ENCODE assay signal across 25 cellular contexts in the genomic region with DNA sequence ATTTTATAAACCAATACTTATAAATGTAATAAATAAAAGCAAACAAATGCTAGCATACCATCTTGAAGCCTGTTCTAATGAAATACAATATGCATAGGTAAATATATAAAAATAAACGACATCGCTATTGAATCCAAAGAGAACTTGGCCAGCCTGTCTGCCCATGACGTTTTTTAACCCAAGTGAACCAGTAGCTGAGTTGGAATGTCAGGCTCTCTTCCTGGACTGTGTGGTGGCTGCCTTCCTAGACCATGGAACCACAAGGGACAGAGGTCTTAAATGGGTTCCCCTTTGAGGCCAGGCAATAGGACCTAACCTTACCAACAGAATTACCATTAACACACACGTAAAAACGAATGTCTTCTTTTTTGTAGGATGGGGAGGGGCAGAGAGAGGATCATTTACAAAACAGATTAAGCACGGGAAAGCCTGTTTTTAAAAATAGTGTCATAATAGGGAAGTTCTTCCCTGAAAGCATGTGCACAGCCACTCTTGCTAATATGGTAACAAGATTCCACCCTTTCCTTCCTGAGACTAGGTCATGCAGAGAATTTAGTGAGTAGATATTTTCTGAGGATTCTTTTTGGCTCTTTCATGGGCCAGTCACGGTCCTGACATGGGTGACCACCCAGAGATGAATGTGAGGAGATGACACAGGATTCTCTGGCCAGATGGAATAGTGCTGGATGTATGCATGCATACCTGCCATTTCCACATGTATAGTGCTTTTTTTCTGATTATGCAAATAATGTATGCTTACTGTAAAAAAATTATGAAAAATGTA.
A peak's percentile ranks its signal among the peaks of the same experiment; 100 is the strongest.
DNase-seq lines count a peak whose midpoint lies in the region; ATAC-seq, FAIRE-seq and TF ChIP-seq lines count a peak whose summit lies in the region.
"Had no signal": no experiment of that assay in that cellular context is flagged by ENCODE, and none has a peak within 500 bp of the region (broad histone marks: within the 10 kb centered on the region; RNA-seq: fewer than 3 reads in every experiment).

No MANE protein-coding gene starts in this region.

- H3K27me3 ChIP-seq in K562 (ENCODE audit: control insufficient read depth in 2 of 2, insufficient read depth in 2 of 2, low read length in 2 of 2), result peaks cover 0 to 26% of the 10 kb centered on the region in 2 experiments; a peak in 2 of 5 replicates
- H3K27me3 ChIP-seq: breast epithelium had no signal

- no peaks in the 10 kb centered on the region for H3K9me3 ChIP-seq in K562 (replicated peaks; ENCODE audit: control insufficient read depth, insufficient read depth, low read depth, low read length)
- H3K9me3 ChIP-seq: breast epithelium, Caco-2, SK-N-SH had no signal

- ATAC-seq in K562 (no peak), sciatic nerve (peak; percentile 5), GM18502 (IDR thresholded peaks at IDR 0.05; ENCODE audit: poor library complexity, unreplicated experiment) (no peak)
- ATAC-seq: activated CD8-positive, alpha-beta memory T cell treated with anti-CD3 and anti-CD28 coated beads, Interleukin-2, amount 10 ng/mL, durations not matched to agents 7 days and 5 days; foreskin keratinocyte; natural killer cell treated with Interleukin-12 subunit alpha and Interleukin-12 subunit beta and Interleukin-15 and Interleukin-18, amount 100 ng/mL, for 72 hours had no signal

- H3K36me3 ChIP-seq in K562 (ENCODE audit: control insufficient read depth, insufficient read depth, low read length), result no peaks in the 10 kb centered on the region
- H3K36me3 ChIP-seq: breast epithelium had no signal

- no peak overlapping the region for H3K27ac ChIP-seq in K562 (ENCODE audit: extremely low read depth, low read depth, low read length)
- H3K27ac ChIP-seq: breast epithelium, foreskin keratinocyte had no signal

- H3K27me3 Mint-ChIP-seq in activated T-helper 1 cell treated with anti-CD3 and anti-CD28 coated beads, Interleukin-12 subunit alpha, Interleukin-12 subunit beta, Interleukin-2, Interleukin-4 antibody, amounts not matched to agents 30 ng/mL and 10 ng/mL and 1 ng/mL, durations not matched to agents 14 hours and 24 hours and 36 hours (ENCODE audit: insufficient read depth), result peaks cover 10% of the 10 kb centered on the region

- POLR2A ChIA-PET in K562 (lab: Yijun Ruan, JAX), result interaction anchor here (0.7 kb wide), 1 partner anchor 755 kb away, joined by 3 read pairs; no protein-coding TSS in a partner anchor

- TF ChIP-seq EP300 in K562 (IDR thresholded peaks at IDR 0.05; ENCODE audit: low read length), result no peak

- intact Hi-C loops in K562 (cut with micrococcal nuclease) (no loop called here), sciatic nerve (cut with DNase I) (no loop called here)
- intact Hi-C loops in activated T-helper 1 cell treated with anti-CD3 and anti-CD28 coated beads, Interleukin-12 subunit alpha, Interleukin-12 subunit beta, Interleukin-2, Interleukin-4 antibody, amounts not matched to agents 30 ng/mL and 10 ng/mL and 1 ng/mL, durations not matched to agents 14 hours and 24 hours and 36 hours (cut with micrococcal nuclease), result no loop called here

- H3K4me2 ChIP-seq in K562 (ENCODE audit: insufficient read depth, low read length), result no peak overlapping the region
- H3K4me2 ChIP-seq: SK-N-SH had no signal

- CTCF ChIA-PET in K562 (lab: Yijun Ruan, JAX; ENCODE audit: low intra/inter-chr PET ratio), result no interaction called here

- no peak overlapping the region for H3K27ac Mint-ChIP-seq in activated T-helper 1 cell treated with anti-CD3 and anti-CD28 coated beads, Interleukin-12 subunit alpha, Interleukin-12 subunit beta, Interleukin-2, Interleukin-4 antibody, amounts not matched to agents 30 ng/mL and 10 ng/mL and 1 ng/mL, durations not matched to agents 14 hours and 24 hours and 36 hours
- H3K27ac Mint-ChIP-seq: activated CD8-positive, alpha-beta memory T cell treated with anti-CD3 and anti-CD28 coated beads, Interleukin-2, amount 10 ng/mL, durations not matched to agents 7 days and 5 days; natural killer cell treated with Interleukin-12 subunit alpha and Interleukin-12 subunit beta and Interleukin-15 and Interleukin-18, amount 100 ng/mL, for 72 hours; progenitor cell of endocrine pancreas had no signal

- H3K36me3 Mint-ChIP-seq in activated T-helper 1 cell treated with anti-CD3 and anti-CD28 coated beads, Interleukin-12 subunit alpha, Interleukin-12 subunit beta, Interleukin-2, Interleukin-4 antibody, amounts not matched to agents 30 ng/mL and 10 ng/mL and 1 ng/mL, durations not matched to agents 14 hours and 24 hours and 36 hours (ENCODE audit: low read depth), result no peaks in the 10 kb centered on the region
- H3K36me3 Mint-ChIP-seq: activated CD8-positive, alpha-beta memory T cell treated with anti-CD3 and anti-CD28 coated beads, Interleukin-2, amount 10 ng/mL, durations not matched to agents 7 days and 5 days had no signal

- no peaks in the 10 kb centered on the region for H4K20me1 ChIP-seq in K562 (replicated peaks; ENCODE audit: control insufficient read depth, insufficient read depth, low read length)

- in situ Hi-C loops in K562 (cut with MboI), result no loop called here

- no TSS peak for BruUV-seq in K562 (replicated peaks; lab: Mats Ljungman, UMichigan)

- peaks cover 4% of the 10 kb centered on the region for H3K9me3 Mint-ChIP-seq in activated T-helper 1 cell treated with anti-CD3 and anti-CD28 coated beads, Interleukin-12 subunit alpha, Interleukin-12 subunit beta, Interleukin-2, Interleukin-4 antibody, amounts not matched to agents 30 ng/mL and 10 ng/mL and 1 ng/mL, durations not matched to agents 14 hours and 24 hours and 36 hours
- H3K9me3 Mint-ChIP-seq: natural killer cell treated with Interleukin-12 subunit alpha and Interleukin-12 subunit beta and Interleukin-15 and Interleukin-18, amount 100 ng/mL, for 72 hours had no signal

- no peak overlapping the region for H3K4me3 ChIP-seq in K562
- H3K4me3 ChIP-seq: breast epithelium had no signal

- H3K9me1 ChIP-seq in K562 (ENCODE audit: control insufficient read depth, insufficient read depth, low read length), result no peaks in the 10 kb centered on the region

- H3K4me1 Mint-ChIP-seq in activated T-helper 1 cell treated with anti-CD3 and anti-CD28 coated beads, Interleukin-12 subunit alpha, Interleukin-12 subunit beta, Interleukin-2, Interleukin-4 antibody, amounts not matched to agents 30 ng/mL and 10 ng/mL and 1 ng/mL, durations not matched to agents 14 hours and 24 hours and 36 hours (ENCODE audit: low read depth), result peaks cover 27% of the 10 kb centered on the region

- H3K4me3 Mint-ChIP-seq in activated T-helper 1 cell treated with anti-CD3 and anti-CD28 coated beads, Interleukin-12 subunit alpha, Interleukin-12 subunit beta, Interleukin-2, Interleukin-4 antibody, amounts not matched to agents 30 ng/mL and 10 ng/mL and 1 ng/mL, durations not matched to agents 14 hours and 24 hours and 36 hours, result no peak overlapping the region
- H3K4me3 Mint-ChIP-seq: activated CD8-positive, alpha-beta memory T cell treated with anti-CD3 and anti-CD28 coated beads, Interleukin-2, amount 10 ng/mL, durations not matched to agents 7 days and 5 days; natural killer cell treated with Interleukin-12 subunit alpha and Interleukin-12 subunit beta and Interleukin-15 and Interleukin-18, amount 100 ng/mL, for 72 hours had no signal

- no peak for TF ChIP-seq CTCF in K562 (IDR thresholded peaks at IDR 0.05 in 2 of 3, conservative IDR thresholded peaks at IDR 0.05 in 1 of 3; ENCODE audit: insufficient read depth in 2 of 3, low read depth in 1 of 3, low read length in 3 of 3)

- DNase-seq in CD1c-positive myeloid dendritic cell (ENCODE audit: extremely low spot score), result peak; percentile 63
- peak; percentile 21 to 40 for DNase-seq in NOMO-1 (lab: John Stamatoyannopoulos, UW; ENCODE audit: unreplicated experiment in 2 of 2)
- DNase-seq in K562 (ENCODE audit: extremely low read depth in 1 of 4, low spot score in 3 of 4), result no peak
- DNase-seq in sciatic nerve (ENCODE audit: low spot score), result no peak
- DNase-seq in activated T-helper 1 cell treated with anti-CD3 and anti-CD28 coated beads, Interleukin-12 subunit alpha, Interleukin-12 subunit beta, Interleukin-2, Interleukin-4 antibody, amounts not matched to agents 30 ng/mL and 10 ng/mL and 1 ng/mL, durations not matched to agents 14 hours and 24 hours and 36 hours (ENCODE audit: low spot score), result no peak
- no peak for DNase-seq in epidermal melanocyte (ENCODE audit: insufficient read length, low spot score)
- DNase-seq: activated CD4-positive, alpha-beta T cell treated with anti-CD3 and anti-CD28 coated beads for 4 hours; activated CD8-positive, alpha-beta memory T cell treated with anti-CD3 and anti-CD28 coated beads, Interleukin-2, amount 10 ng/mL, durations not matched to agents 7 days and 5 days; activated effector memory CD4-positive, alpha-beta T cell treated with Interleukin-2 at 50 U/mL for 16 hours; Caco-2; foreskin keratinocyte; mesendoderm; NCI-H1105; NCI-H2081 treated with DMSO at 0.1 percent for 48 hours; NCI-H524 treated with DMSO at 0.1 percent for 48 hours; SK-N-SH; stimulated activated CD8-positive, alpha-beta memory T cell treated with anti-CD3 and anti-CD28 coated beads, Interleukin-4, amount 100 ng/mL, for 48 hours; substantia nigra; T1000 had no signal

- FAIRE-seq in K562 (lab: Jason Lieb, UNC), result no peak
- FAIRE-seq: GM18507, keratinocyte had no signal

- TF ChIP-seq RAD21 in K562 (CRISPR knock-in tag; conservative IDR thresholded peaks at IDR 0.05 in 1 of 2, IDR thresholded peaks at IDR 0.05 in 1 of 2), result no peak

- H3K9ac ChIP-seq in K562 (ENCODE audit: insufficient read depth in 1 of 2, low read depth in 2 of 2, low read length in 2 of 2), result no peak overlapping the region
- H3K9ac ChIP-seq: SK-N-SH had no signal

- peaks cover 0 to 5% of the 10 kb centered on the region in 2 experiments; a peak in 1 of 5 replicates for H3K4me1 ChIP-seq in K562 (replicated peaks in 1 of 2; ENCODE audit: control insufficient read depth in 2 of 2, insufficient read depth in 2 of 2, low read length in 2 of 2)
- H3K4me1 ChIP-seq: breast epithelium, Caco-2, foreskin keratinocyte had no signal

- no peaks in the 10 kb centered on the region for H3K79me2 ChIP-seq in K562 (ENCODE audit: control insufficient read depth, insufficient read depth, low read length)

- peak overlapping the region; percentile 37; the same call in 1 of the 2 replicates for H2AFZ ChIP-seq in K562 (ENCODE audit: low read depth, low read length)

- 9% methylated on average over 7 of the region's 7 CpGs for WGBS in K562 (ENCODE audit: insufficient coverage, low coverage, missing lambda C conversion rate)

- TF ChIP-seq POLR2A in K562 (conservative IDR thresholded peaks at IDR 0.05), result no peak

TF ChIP-seq in K562, 482 proteins besides CTCF, POLR2A, EP300 and RAD21 (continues in another document):
- TF ChIP-seq ZNF175 (CRISPR knock-in tag; IDR thresholded peaks at IDR 0.05; ENCODE audit: low read depth) (no peak), SRSF9 (IDR thresholded peaks at IDR 0.05; ENCODE audit: borderline replicate concordance, low read depth, low read length) (no peak), FOXJ2 (tag; IDR thresholded peaks at IDR 0.05) (no peak), CHD1 (IDR thresholded peaks at IDR 0.05; ENCODE audit: low read length) (no peak)

Comparison
In these comparisons a context has a peak if more than half of its experiments do, and no peak if none do; other contexts are left out.
1. DNase-seq: peak in CD1c-positive myeloid dendritic cell (single experiment) and NOMO-1 (2 of 2); none in K562 (0 of 4), sciatic nerve (single experiment), activated T-helper 1 cell treated with anti-CD3 and anti-CD28 coated beads, Interleukin-12 subunit alpha, Interleukin-12 subunit beta, Interleukin-2, Interleukin-4 antibody, amounts not matched to agents 30 ng/mL and 10 ng/mL and 1 ng/mL, durations not matched to agents 14 hours and 24 hours and 36 hours (single experiment) and epidermal melanocyte (single experiment).